In the genomic region with DNA sequence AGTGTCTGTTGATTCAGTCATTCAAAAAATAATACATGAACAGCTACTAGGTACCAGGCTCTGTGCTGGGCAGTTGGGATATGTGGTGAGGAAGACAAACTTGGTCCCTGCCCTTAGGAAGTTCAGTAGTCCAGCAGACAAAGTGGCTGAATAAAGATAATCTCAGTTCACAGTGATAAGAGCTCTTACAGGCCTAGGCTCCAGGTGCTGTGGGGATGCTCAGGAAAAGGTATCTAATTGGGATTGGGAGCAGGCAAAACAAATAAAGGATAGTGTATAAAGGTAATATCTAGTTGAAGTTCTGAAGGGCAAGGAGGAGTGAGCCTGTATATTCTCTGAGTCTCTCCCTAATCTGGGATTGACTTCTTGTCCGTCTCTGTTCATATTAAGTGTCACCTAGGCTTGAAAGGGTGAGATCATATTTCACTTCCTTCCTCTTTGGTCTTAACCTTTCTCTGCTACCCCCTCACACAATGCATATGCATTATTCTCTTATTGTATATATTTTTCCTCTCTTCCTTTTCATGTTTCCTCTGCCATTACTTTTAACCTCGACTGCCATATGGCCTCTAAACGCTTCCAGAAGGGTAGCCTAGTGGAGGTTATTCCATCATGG, we compare ENCODE assay signal across 15 cellular contexts. TPM values are rescaled to one million over a fixed set of nuclear protein-coding genes. Genes with fewer than 3 reads are reported as not detected.
DNase-seq lines count a peak whose midpoint lies in the region; ATAC-seq and TF ChIP-seq lines count a peak whose summit lies in the region.
"Had no signal": no experiment of that assay in that cellular context is flagged by ENCODE, and none has a peak within 500 bp of the region (broad histone marks: within the 10 kb centered on the region; RNA-seq: fewer than 3 reads in every experiment).

No MANE protein-coding gene starts in this region.

- no peak overlapping the region for H3K4me3 ChIP-seq in A673 (ENCODE audit: low read depth, low read length, poor library complexity, severe bottlenecking)
- no peak overlapping the region for H3K4me3 ChIP-seq in CD8-positive, alpha-beta T cell (ENCODE audit: low read depth, low read length)
- no peak overlapping the region for H3K4me3 ChIP-seq in OCI-LY7 (ENCODE audit: low read depth, low read length, poor library complexity, severe bottlenecking)
- no peak overlapping the region for H3K4me3 ChIP-seq in BE2C (ENCODE audit: low read depth, low read length)
- H3K4me3 ChIP-seq: HAP-1, psoas muscle had no signal

- no peaks in the 10 kb centered on the region for H3K9me3 Mint-ChIP-seq in CD8-positive, alpha-beta T cell
- H3K9me3 Mint-ChIP-seq in dendritic cell treated with granulocyte-macrophage colony-stimulating factor and Interleukin-4, amounts not matched to agents 40 ng/mL and 50 ng/mL, for 4 days: no peaks in the 10 kb centered on the region

- H3K9me3 ChIP-seq in A673 (ENCODE audit: low read depth, low read length, poor library complexity, severe bottlenecking) (no peaks in the 10 kb centered on the region), OCI-LY7 (ENCODE audit: low read length) (no peaks in the 10 kb centered on the region), BE2C (no peaks in the 10 kb centered on the region)
- H3K9me3 ChIP-seq in CD8-positive, alpha-beta T cell (ENCODE audit: low read length): no peaks in the 10 kb centered on the region
- H3K9me3 ChIP-seq: HAP-1, psoas muscle had no signal

- peak; percentile 24 for DNase-seq in A673 (ENCODE audit: low spot score)
- DNase-seq in CD8-positive, alpha-beta T cell: no peak
- no peak for DNase-seq in OCI-LY7 (ENCODE audit: low spot score)
- DNase-seq in BE2C: no peak
- DNase-seq in SHP77 (lab: John Stamatoyannopoulos, UW): no peak
- DNase-seq in GM19240 (ENCODE audit: insufficient read length, low spot score): no peak
- DNase-seq in UCSD-AML1 (lab: John Stamatoyannopoulos, UW; ENCODE audit: unreplicated experiment): no peak
- DNase-seq: caudate nucleus; COR-L47; mammary epithelial cell; NCI-H2029 treated with DMSO at 0.1 percent for 48 hours; psoas muscle; stimulated activated CD4-positive, alpha-beta T cell treated with anti-CD3 and anti-CD28 coated beads, Interleukin-2, amount 100 ng/mL, for 48 hours had no signal

- no peak overlapping the region for H2AFZ ChIP-seq in OCI-LY7 (ENCODE audit: low read length)

- H4K20me1 ChIP-seq in OCI-LY7 (ENCODE audit: insufficient read depth, low read length): peaks cover 29% of the 10 kb centered on the region

- no peaks in the 10 kb centered on the region for H3K27me3 Mint-ChIP-seq in CD8-positive, alpha-beta T cell (ENCODE audit: low read depth)
- H3K27me3 Mint-ChIP-seq in dendritic cell treated with granulocyte-macrophage colony-stimulating factor and Interleukin-4, amounts not matched to agents 40 ng/mL and 50 ng/mL, for 4 days: no peaks in the 10 kb centered on the region

- POLR2A ChIA-PET in A673 (lab: Charles Lee; ENCODE audit: low non-redundant PET): interaction anchor here (0.6 kb wide), 1 partner anchor 14 kb away, joined by 5 read pairs; no protein-coding TSS in a partner anchor
- POLR2A ChIA-PET in CD8-positive, alpha-beta T cell (lab: Charles Lee): interaction anchor here (0.5 to 1.8 kb wide), 5 partner anchors 9 to 1750 kb away, joined by 3 to 4 read pairs (median 3); no protein-coding TSS in a partner anchor
- POLR2A ChIA-PET in OCI-LY7 (lab: Charles Lee): interaction anchor here (1.3 to 1.7 kb wide), 2 partner anchors 18 to 19 kb away, joined by 4 read pairs; no protein-coding TSS in a partner anchor

- H3K36me3 ChIP-seq in A673 (ENCODE audit: insufficient read depth, low read length, poor library complexity, severe bottlenecking) (no peaks in the 10 kb centered on the region), OCI-LY7 (ENCODE audit: insufficient read depth, low read length) (no peaks in the 10 kb centered on the region; the same call in 1 of the 2 replicates), BE2C (no peaks in the 10 kb centered on the region; the same call in 1 of the 2 replicates)
- H3K36me3 ChIP-seq in CD8-positive, alpha-beta T cell (ENCODE audit: insufficient read depth, low read length): no peaks in the 10 kb centered on the region
- H3K36me3 ChIP-seq: HAP-1 had no signal

- peaks cover under 1% of the 10 kb centered on the region; the same call in 1 of the 2 replicates for H3K79me2 ChIP-seq in OCI-LY7 (ENCODE audit: insufficient read depth, low read depth, low read length)

- no peaks in the 10 kb centered on the region for H3K27me3 ChIP-seq in A673 (replicated peaks; ENCODE audit: insufficient read depth, low read depth, low read length, poor library complexity)
- H3K27me3 ChIP-seq in CD8-positive, alpha-beta T cell (ENCODE audit: insufficient read depth, low read length): no peaks in the 10 kb centered on the region
- no peaks in the 10 kb centered on the region for H3K27me3 ChIP-seq in BE2C

- intact Hi-C loops in A673 (cut with micrococcal nuclease; ENCODE audit: unreplicated experiment) (no loop called here), OCI-LY7 (cut with micrococcal nuclease; ENCODE audit: unreplicated experiment) (no loop called here)
- intact Hi-C loops in CD8-positive, alpha-beta T cell (cut with DNase I, micrococcal nuclease): loop anchor here in 1 of 2 experiments (2.0 kb wide), 1 partner anchor 13 kb away; no protein-coding TSS in a partner anchor
- intact Hi-C loops in dendritic cell treated with granulocyte-macrophage colony-stimulating factor and Interleukin-4, amounts not matched to agents 40 ng/mL and 50 ng/mL, for 4 days (cut with micrococcal nuclease): loop anchor here (10.0 kb wide), 1 partner anchor 51 kb away; no protein-coding TSS in a partner anchor

- H3K27ac Mint-ChIP-seq in CD8-positive, alpha-beta T cell: peak overlapping the region; percentile 41
- H3K27ac Mint-ChIP-seq in dendritic cell treated with granulocyte-macrophage colony-stimulating factor and Interleukin-4, amounts not matched to agents 40 ng/mL and 50 ng/mL, for 4 days: peak overlapping the region; percentile 11

- H3K36me3 Mint-ChIP-seq in CD8-positive, alpha-beta T cell: peaks cover 6% of the 10 kb centered on the region
- peaks cover 23% of the 10 kb centered on the region for H3K36me3 Mint-ChIP-seq in dendritic cell treated with granulocyte-macrophage colony-stimulating factor and Interleukin-4, amounts not matched to agents 40 ng/mL and 50 ng/mL, for 4 days (ENCODE audit: low read depth)

- CTCF ChIA-PET in A673 (lab: Charles Lee): no interaction called here
- CTCF ChIA-PET in CD8-positive, alpha-beta T cell (lab: Charles Lee): interaction anchor here (0.7 to 1.5 kb wide), 5 partner anchors 8 to 55 kb away, joined by 3 to 6 read pairs (median 3); no protein-coding TSS in a partner anchor
- CTCF ChIA-PET in OCI-LY7 (lab: Charles Lee; ENCODE audit: unreplicated experiment): interaction anchor here (0.5 to 1.2 kb wide), 2 partner anchors 10 to 345 kb away, joined by 3 read pairs; no protein-coding TSS in a partner anchor

- BruUV-seq in A673 (replicated peaks; lab: Mats Ljungman, UMichigan): no TSS peak
- BruUV-seq in OCI-LY7 (replicated peaks; lab: Mats Ljungman, UMichigan): no TSS peak

- H3K27ac ChIP-seq in A673 (ENCODE audit: low read depth, low read length, poor library complexity, severe bottlenecking) (no peak overlapping the region), OCI-LY7 (ENCODE audit: low read depth, low read length, poor library complexity, severe bottlenecking) (no peak overlapping the region)
- no peak overlapping the region for H3K27ac ChIP-seq in CD8-positive, alpha-beta T cell (ENCODE audit: low read depth, low read length)
- H3K27ac ChIP-seq: psoas muscle had no signal

- ATAC-seq in CD8-positive, alpha-beta T cell: peak; percentile 32

- H3K9me2 ChIP-seq in OCI-LY7 (ENCODE audit: insufficient read depth, low read length): no peaks in the 10 kb centered on the region

- peaks cover 56% of the 10 kb centered on the region for H3K4me1 Mint-ChIP-seq in CD8-positive, alpha-beta T cell (ENCODE audit: low read depth)
- peaks cover 46% of the 10 kb centered on the region for H3K4me1 Mint-ChIP-seq in dendritic cell treated with granulocyte-macrophage colony-stimulating factor and Interleukin-4, amounts not matched to agents 40 ng/mL and 50 ng/mL, for 4 days (ENCODE audit: low read depth)

- peaks cover 24% of the 10 kb centered on the region for H3K4me1 ChIP-seq in A673 (ENCODE audit: insufficient read depth, low read length, poor library complexity, severe bottlenecking)
- peaks cover 68% of the 10 kb centered on the region for H3K4me1 ChIP-seq in CD8-positive, alpha-beta T cell (ENCODE audit: insufficient read depth, low read length)
- peaks cover 18% of the 10 kb centered on the region for H3K4me1 ChIP-seq in OCI-LY7 (ENCODE audit: insufficient read depth, low read length, poor library complexity, severe bottlenecking)
- H3K4me1 ChIP-seq in BE2C: no peaks in the 10 kb centered on the region

- peak overlapping the region; percentile 11 for H3K4me3 Mint-ChIP-seq in CD8-positive, alpha-beta T cell
- no peak overlapping the region for H3K4me3 Mint-ChIP-seq in dendritic cell treated with granulocyte-macrophage colony-stimulating factor and Interleukin-4, amounts not matched to agents 40 ng/mL and 50 ng/mL, for 4 days

- TF ChIP-seq CTCF in A673 (conservative IDR thresholded peaks at IDR 0.05; ENCODE audit: low read depth, low read length): no peak
- TF ChIP-seq CTCF in CD8-positive, alpha-beta T cell (IDR thresholded peaks at IDR 0.05): no peak
- TF ChIP-seq CTCF in OCI-LY7 (conservative IDR thresholded peaks at IDR 0.05; ENCODE audit: low read length): no peak
- no peak for TF ChIP-seq CTCF in BE2C (IDR thresholded peaks at IDR 0.05; ENCODE audit: low read depth, low read length)

- peak overlapping the region; percentile 16; the same call in 1 of the 2 replicates for H3K4me2 ChIP-seq in OCI-LY7 (ENCODE audit: low read length)

RNA-seq across cellular contexts. Expression of gene PTPN1, which starts 13.5 kb away (rescaled TPM):
- total RNA-seq in A673 (2021) (47.4 and 47.8 TPM in 2 replicates), OCI-LY7 (2022) (17.1 and 22.0 TPM in 2 replicates)
- 10 to 100 TPM; 96.0 to 97.5 TPM for total RNA-seq in CD8-positive, alpha-beta T cell
- 21.6 and 25.1 TPM in 2 replicates for total RNA-seq in OCI-LY7 (2014; rRNA removed; shearing (Covaris generic))
- polyA plus RNA-seq in BE2C (2012; ENCODE audit: insufficient read depth, insufficient read length, low read depth): 58.1 TPM
